In the genomic region with DNA sequence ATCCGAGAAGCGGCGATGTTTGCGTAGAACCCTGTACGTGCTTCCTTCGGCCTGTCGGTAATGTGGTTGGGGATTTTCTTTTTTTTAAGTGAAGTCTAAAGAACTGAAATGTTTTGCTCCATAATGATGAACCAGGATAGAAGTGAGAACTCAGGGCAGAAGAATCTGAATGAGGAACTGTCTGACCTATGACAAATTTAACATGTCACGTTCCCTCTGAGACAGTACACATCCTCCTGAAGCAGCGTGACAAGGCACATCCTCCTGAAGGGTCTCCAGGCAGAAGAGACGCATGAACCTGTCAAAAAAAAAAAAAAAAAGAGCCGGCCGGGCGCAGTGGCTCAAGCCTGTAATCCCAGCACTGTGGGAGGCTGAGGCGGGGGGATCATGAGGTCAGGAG, we compare ENCODE assay signal across 24 cellular contexts. TPM values are rescaled to one million over a fixed set of nuclear protein-coding genes. Genes with fewer than 3 reads are reported as not detected.
DNase-seq lines count a peak whose midpoint lies in the region; ATAC-seq and TF ChIP-seq lines count a peak whose summit lies in the region.
"Had no signal": no experiment of that assay in that cellular context is flagged by ENCODE, and none has a peak within 500 bp of the region (broad histone marks: within the 10 kb centered on the region; RNA-seq: fewer than 3 reads in every experiment).

No MANE protein-coding gene starts in this region.

- H3K27me3 ChIP-seq in gastrocnemius medialis: no peaks in the 10 kb centered on the region
- H3K27me3 ChIP-seq: testis had no signal

- no peaks in the 10 kb centered on the region for H3K9me3 ChIP-seq in gastrocnemius medialis
- H3K9me3 ChIP-seq: psoas muscle, testis had no signal

- no peak overlapping the region for H3K4me3 ChIP-seq in gastrocnemius medialis
- H3K4me3 ChIP-seq: psoas muscle, testis had no signal

- in situ Hi-C loops in gastrocnemius medialis (cut with MboI; ENCODE audit: low sequenced_read_pairs in 4 of 4): no loop called here

- TF ChIP-seq CTCF in gastrocnemius medialis (IDR thresholded peaks at IDR 0.05 in 4 of 5, conservative IDR thresholded peaks at IDR 0.05 in 1 of 5): no peak

- H3K36me3 ChIP-seq in gastrocnemius medialis: no peaks in the 10 kb centered on the region

- DNase-seq in CD1c-positive myeloid dendritic cell (ENCODE audit: extremely low spot score): peak; percentile 89
- peak; percentile 79 for DNase-seq in MV-4-11 (lab: John Stamatoyannopoulos, UW)
- DNase-seq in globus pallidus (ENCODE audit: low spot score): peak; percentile 55
- DNase-seq in pons (ENCODE audit: low spot score): peak; percentile 79
- DNase-seq in stimulated activated CD4-positive, alpha-beta T cell treated with anti-CD3 and anti-CD28 coated beads, Interleukin-12 subunit alpha, Interleukin-12 subunit beta, amount 100 ng/mL, for 4 hours: no peak
- no peak for DNase-seq in gastrocnemius medialis
- no peak for DNase-seq in OCI-M2 (lab: John Stamatoyannopoulos, UW; ENCODE audit: unreplicated experiment)
- DNase-seq: activated CD4-positive, alpha-beta memory T cell treated with anti-CD3 and anti-CD28 coated beads, Interleukin-2, amount 10 ng/mL, durations not matched to agents 7 days and 5 days; activated CD4-positive, CD25-positive, alpha-beta regulatory T cell; activated naive CD4-positive, alpha-beta T cell treated with anti-CD3 and anti-CD28 coated beads, Interleukin-2, amount 50 U/mL, for 16 hours; activated T-cell treated with anti-CD3 and anti-CD28 coated beads, Interleukin-2, amount 50 U/mL, for 1 hour; CD8-positive, alpha-beta T cell; DMS53; immature natural killer cell; KG1; mesenchymal stem cell; NCI-H1092; NCI-H2081 treated with DMSO at 0.1 percent for 48 hours; psoas muscle; SIG-M5; T-helper 2 cell; testis had no signal

- H3K27ac ChIP-seq in gastrocnemius medialis: no peak overlapping the region
- H3K27ac ChIP-seq: psoas muscle, testis had no signal

- no peaks in the 10 kb centered on the region for H3K4me1 ChIP-seq in gastrocnemius medialis
- H3K4me1 ChIP-seq: psoas muscle, testis had no signal

- ATAC-seq in GM18867 (IDR thresholded peaks at IDR 0.05; ENCODE audit: unreplicated experiment) (no peak), gastrocnemius medialis (no peak)
- ATAC-seq: CD8-positive, alpha-beta T cell; psoas muscle had no signal

- TF ChIP-seq POLR2A in gastrocnemius medialis (IDR thresholded peaks at IDR 0.05): no peak

- intact Hi-C loops in gastrocnemius medialis (cut with DNase I; ENCODE audit: low total_unique reads): no loop called here

RNA-seq across cellular contexts. Expression of a gene that starts 6.2 kb away (rescaled TPM):
- 1 to 10 TPM in 2 of 4 donors, under 1 TPM in 2; 0.59 to 1.3 (median 0.89) TPM for total RNA-seq in gastrocnemius medialis
- total RNA-seq: CD8-positive, alpha-beta T cell; fibroblast of lung had no signal

Comparison
In these comparisons a context has a peak if more than half of its experiments do, and no peak if none do; other contexts are left out.
1. DNase-seq: peak in CD1c-positive myeloid dendritic cell (single experiment), MV-4-11 (single experiment), globus pallidus (single experiment) and pons (single experiment); none in stimulated activated CD4-positive, alpha-beta T cell treated with anti-CD3 and anti-CD28 coated beads, Interleukin-12 subunit alpha, Interleukin-12 subunit beta, amount 100 ng/mL, for 4 hours (single experiment), gastrocnemius medialis (0 of 2) and OCI-M2 (single experiment).